Comparison of ENCODE assay signal across 9 cellular contexts in genomic region chr9:18396102-18396728, GRCh38.
DNase-seq lines count a peak whose midpoint lies in the region; ATAC-seq, FAIRE-seq and TF ChIP-seq lines count a peak whose summit lies in the region.
"Had no signal": no experiment of that assay in that cellular context is flagged by ENCODE, and none has a peak within 500 bp of the region (broad histone marks: within the 10 kb centered on the region; RNA-seq: fewer than 3 reads in every experiment).

No MANE protein-coding gene starts in this region.

- H3K9ac ChIP-seq in kidney (ENCODE audit: low read length in 2 of 2), result no peak overlapping the region

- no peaks in the 10 kb centered on the region for H3K36me3 ChIP-seq in kidney (ENCODE audit: control insufficient read depth in 1 of 2, insufficient read depth in 2 of 2, low read length in 2 of 2)
- H3K36me3 ChIP-seq: left ventricle myocardium inferior had no signal

- no peaks in the 10 kb centered on the region for H3K27me3 ChIP-seq in CD4-positive, alpha-beta T cell (ENCODE audit: control insufficient read depth, insufficient read depth, low read length)

- DNase-seq in COLO829 (ENCODE audit: low spot score) (peak; percentile 3), HT-29 (ENCODE audit: low spot score) (peak; percentile 16), SK-N-DZ (ENCODE audit: low spot score) (peak; percentile 3), kidney (no peak)
- no peak for DNase-seq in CD4-positive, alpha-beta T cell
- no peak for DNase-seq in stimulated activated naive CD8-positive, alpha-beta T cell treated with anti-CD3 and anti-CD28 coated beads, Interleukin-15, amount 100 ng/mL, for 72 hours
- no peak for DNase-seq in stimulated activated naive CD4-positive, alpha-beta T cell treated with Interleukin-2 at 50 U/mL for 16 hours (lab: John Stamatoyannopoulos, UW)
- DNase-seq in activated T-helper 2 cell treated with anti-CD3 and anti-CD28 coated beads, Interferon-gamma antibody, Interleukin-2, Interleukin-4, amounts not matched to agents 10 μg/mL and 5 μg/mL and 100 μg/mL, durations not matched to agents 14 hours and 24 hours and 36 hours (ENCODE audit: low spot score), result no peak
- DNase-seq: left ventricle myocardium inferior had no signal

- H3K27me3 Mint-ChIP-seq in CD4-positive, alpha-beta T cell, result peaks cover 10% of the 10 kb centered on the region
- no peaks in the 10 kb centered on the region for H3K27me3 Mint-ChIP-seq in stimulated activated naive CD8-positive, alpha-beta T cell treated with anti-CD3 and anti-CD28 coated beads, Interleukin-15, amount 100 ng/mL, for 72 hours
- no peaks in the 10 kb centered on the region for H3K27me3 Mint-ChIP-seq in activated T-helper 2 cell treated with anti-CD3 and anti-CD28 coated beads, Interferon-gamma antibody, Interleukin-2, Interleukin-4, amounts not matched to agents 10 μg/mL and 5 μg/mL and 100 μg/mL, durations not matched to agents 14 hours and 24 hours and 36 hours (ENCODE audit: low read depth)

- H3K9me3 ChIP-seq in kidney (ENCODE audit: control insufficient read depth in 1 of 2, low read length in 2 of 2), result no peaks in the 10 kb centered on the region
- no peaks in the 10 kb centered on the region for H3K9me3 ChIP-seq in CD4-positive, alpha-beta T cell (ENCODE audit: control insufficient read depth, low read length)
- H3K9me3 ChIP-seq: left ventricle myocardium inferior had no signal

- no peak overlapping the region for H3K27ac Mint-ChIP-seq in CD4-positive, alpha-beta T cell
- H3K27ac Mint-ChIP-seq in stimulated activated naive CD8-positive, alpha-beta T cell treated with anti-CD3 and anti-CD28 coated beads, Interleukin-15, amount 100 ng/mL, for 72 hours, result no peak overlapping the region
- H3K27ac Mint-ChIP-seq in activated T-helper 2 cell treated with anti-CD3 and anti-CD28 coated beads, Interferon-gamma antibody, Interleukin-2, Interleukin-4, amounts not matched to agents 10 μg/mL and 5 μg/mL and 100 μg/mL, durations not matched to agents 14 hours and 24 hours and 36 hours, result no peak overlapping the region

- ATAC-seq in CD4-positive, alpha-beta T cell (ENCODE audit: poor library complexity), result no peak
- no peak for ATAC-seq in stimulated activated naive CD8-positive, alpha-beta T cell treated with anti-CD3 and anti-CD28 coated beads, Interleukin-15, amount 100 ng/mL, for 72 hours

- H3K27ac ChIP-seq in kidney (ENCODE audit: low read depth in 2 of 2, low read length in 2 of 2), result no peak overlapping the region
- no peak overlapping the region for H3K27ac ChIP-seq in CD4-positive, alpha-beta T cell (ENCODE audit: low read depth, low read length)
- H3K27ac ChIP-seq: left ventricle myocardium inferior had no signal

- CTCF ChIA-PET in CD4-positive, alpha-beta T cell (lab: Charles Lee), result no interaction called here

- POLR2A ChIA-PET in CD4-positive, alpha-beta T cell (lab: Charles Lee), result no interaction called here

- no peak overlapping the region for H3K4me3 ChIP-seq in kidney (ENCODE audit: low read length in 2 of 2)
- H3K4me3 ChIP-seq: left ventricle myocardium inferior had no signal

- peaks cover 2% of the 10 kb centered on the region for H3K9me3 Mint-ChIP-seq in CD4-positive, alpha-beta T cell
- no peaks in the 10 kb centered on the region for H3K9me3 Mint-ChIP-seq in stimulated activated naive CD8-positive, alpha-beta T cell treated with anti-CD3 and anti-CD28 coated beads, Interleukin-15, amount 100 ng/mL, for 72 hours
- H3K9me3 Mint-ChIP-seq in activated T-helper 2 cell treated with anti-CD3 and anti-CD28 coated beads, Interferon-gamma antibody, Interleukin-2, Interleukin-4, amounts not matched to agents 10 μg/mL and 5 μg/mL and 100 μg/mL, durations not matched to agents 14 hours and 24 hours and 36 hours, result no peaks in the 10 kb centered on the region

- peak; percentile 98 for FAIRE-seq in kidney (lab: Jason Lieb, UNC)

- H3K4me1 Mint-ChIP-seq in CD4-positive, alpha-beta T cell (ENCODE audit: low read depth), result no peaks in the 10 kb centered on the region
- H3K4me1 Mint-ChIP-seq in stimulated activated naive CD8-positive, alpha-beta T cell treated with anti-CD3 and anti-CD28 coated beads, Interleukin-15, amount 100 ng/mL, for 72 hours, result no peaks in the 10 kb centered on the region
- no peaks in the 10 kb centered on the region for H3K4me1 Mint-ChIP-seq in activated T-helper 2 cell treated with anti-CD3 and anti-CD28 coated beads, Interferon-gamma antibody, Interleukin-2, Interleukin-4, amounts not matched to agents 10 μg/mL and 5 μg/mL and 100 μg/mL, durations not matched to agents 14 hours and 24 hours and 36 hours (ENCODE audit: low read depth)

- intact Hi-C loops in kidney (cut with DNase I), result no loop called here
- intact Hi-C loops in CD4-positive, alpha-beta T cell (cut with DNase I, micrococcal nuclease), result no loop called here
- intact Hi-C loops in activated T-helper 2 cell treated with anti-CD3 and anti-CD28 coated beads, Interferon-gamma antibody, Interleukin-2, Interleukin-4, amounts not matched to agents 10 μg/mL and 5 μg/mL and 100 μg/mL, durations not matched to agents 14 hours and 24 hours and 36 hours (cut with micrococcal nuclease), result no loop called here

- no peak for TF ChIP-seq CTCF in kidney (IDR thresholded peaks at IDR 0.05; ENCODE audit: borderline replicate concordance, extremely low read depth, insufficient read depth)
- TF ChIP-seq CTCF in CD4-positive, alpha-beta T cell (IDR thresholded peaks at IDR 0.05), result no peak

- no peak overlapping the region for H3K4me3 Mint-ChIP-seq in CD4-positive, alpha-beta T cell
- H3K4me3 Mint-ChIP-seq in stimulated activated naive CD8-positive, alpha-beta T cell treated with anti-CD3 and anti-CD28 coated beads, Interleukin-15, amount 100 ng/mL, for 72 hours, result no peak overlapping the region
- H3K4me3 Mint-ChIP-seq in activated T-helper 2 cell treated with anti-CD3 and anti-CD28 coated beads, Interferon-gamma antibody, Interleukin-2, Interleukin-4, amounts not matched to agents 10 μg/mL and 5 μg/mL and 100 μg/mL, durations not matched to agents 14 hours and 24 hours and 36 hours (ENCODE audit: low read depth), result no peak overlapping the region

- H3K4me1 ChIP-seq in kidney (ENCODE audit: control insufficient read depth in 1 of 2, insufficient read depth in 1 of 2, low read depth in 1 of 2, low read length in 2 of 2), result no peaks in the 10 kb centered on the region

- no peaks in the 10 kb centered on the region for H3K36me3 Mint-ChIP-seq in CD4-positive, alpha-beta T cell (ENCODE audit: low read depth)
- H3K36me3 Mint-ChIP-seq in activated T-helper 2 cell treated with anti-CD3 and anti-CD28 coated beads, Interferon-gamma antibody, Interleukin-2, Interleukin-4, amounts not matched to agents 10 μg/mL and 5 μg/mL and 100 μg/mL, durations not matched to agents 14 hours and 24 hours and 36 hours (ENCODE audit: low read depth), result no peaks in the 10 kb centered on the region

Comparison
In these comparisons a context has a peak if more than half of its experiments do, and no peak if none do; other contexts are left out.
1. DNase-seq: peak in COLO829 (single experiment), HT-29 (single experiment) and SK-N-DZ (single experiment); none in kidney (single experiment), CD4-positive, alpha-beta T cell (0 of 10), stimulated activated naive CD8-positive, alpha-beta T cell treated with anti-CD3 and anti-CD28 coated beads, Interleukin-15, amount 100 ng/mL, for 72 hours (0 of 2), stimulated activated naive CD4-positive, alpha-beta T cell treated with Interleukin-2 at 50 U/mL for 16 hours (single experiment) and activated T-helper 2 cell treated with anti-CD3 and anti-CD28 coated beads, Interferon-gamma antibody, Interleukin-2, Interleukin-4, amounts not matched to agents 10 μg/mL and 5 μg/mL and 100 μg/mL, durations not matched to agents 14 hours and 24 hours and 36 hours (single experiment).